9 cellular contexts compared by ENCODE assay signal in genomic region chr17:76481091-76481655, GRCh38. TPM values are rescaled to one million over a fixed set of nuclear protein-coding genes. Genes with fewer than 3 reads are reported as not detected.
DNase-seq lines count a peak whose midpoint lies in the region; ATAC-seq and TF ChIP-seq lines count a peak whose summit lies in the region.
"Had no signal": no experiment of that assay in that cellular context is flagged by ENCODE, and none has a peak within 500 bp of the region (broad histone marks: within the 10 kb centered on the region; RNA-seq: fewer than 3 reads in every experiment).

No MANE protein-coding gene starts in this region.

- no peak for TF ChIP-seq CTCF in suprapubic skin (IDR thresholded peaks at IDR 0.05)
- TF ChIP-seq CTCF in HFFc6 (IDR thresholded peaks at IDR 0.05), result no peak

- H3K4me3 ChIP-seq in suprapubic skin, result no peak overlapping the region

- 80% methylated on average over 17 of the region's 21 CpGs for WGBS in suprapubic skin

- peak; percentile 69 for ATAC-seq in HG03354 (IDR thresholded peaks at IDR 0.05; ENCODE audit: poor library complexity, severe bottlenecking, unreplicated experiment)
- ATAC-seq in esophagus mucosa, result peak; percentile 17

- no peak overlapping the region for H3K4me3 Mint-ChIP-seq in HFFc6

- H3K4me1 ChIP-seq in suprapubic skin, result peaks cover 3% of the 10 kb centered on the region

- peak; percentile 72 for DNase-seq in SIG-M5 treated with dmso at 0.1 percent for 504 hours (lab: John Stamatoyannopoulos, UW; ENCODE audit: unreplicated experiment)
- no peak for DNase-seq in SIG-M5 (lab: John Stamatoyannopoulos, UW)
- peak in 1 of 2 donors; percentile 54 for DNase-seq in suprapubic skin (ENCODE audit: low spot score in 2 of 2)
- no peak for DNase-seq in HT-29 (ENCODE audit: low spot score)
- DNase-seq in DMS153 (lab: John Stamatoyannopoulos, UW), result no peak
- no peak for DNase-seq in HFFc6

- H3K27ac ChIP-seq in suprapubic skin, result peak overlapping the region; percentile 30

- H3K27ac Mint-ChIP-seq in HFFc6, result no peak overlapping the region

- H3K27me3 Mint-ChIP-seq in HFFc6 (ENCODE audit: insufficient read depth), result peaks cover 2% of the 10 kb centered on the region

- no peaks in the 10 kb centered on the region; the same call in 1 of the 2 replicates for H3K36me3 Mint-ChIP-seq in HFFc6 (ENCODE audit: low read depth)

- H3K4me1 Mint-ChIP-seq in HFFc6 (ENCODE audit: low read depth), result no peaks in the 10 kb centered on the region

- H3K9me3 ChIP-seq in suprapubic skin, result no peaks in the 10 kb centered on the region

- no peaks in the 10 kb centered on the region for H3K27me3 ChIP-seq in suprapubic skin

- no peaks in the 10 kb centered on the region for H3K9me3 Mint-ChIP-seq in HFFc6

- TF ChIP-seq EP300 in suprapubic skin (IDR thresholded peaks at IDR 0.05), result no peak

- no peak for TF ChIP-seq POLR2A in suprapubic skin (IDR thresholded peaks at IDR 0.05)

- peaks cover 35% of the 10 kb centered on the region for H3K36me3 ChIP-seq in suprapubic skin

RNA-seq across cellular contexts. Expression of gene AANAT, which starts 13.8 kb away (rescaled TPM):
- total RNA-seq in esophagus mucosa (not detected), suprapubic skin (not detected)
- not detected in 2 replicates for total RNA-seq in HT-29 (2014; rRNA removed; shearing (Covaris generic))
- under 1 TPM in 1 of 6 experiments, not detected in 5; 0.21 TPM for total RNA-seq in HFFc6 (2021; fragmentation: NEBNext Ultra II Directional; extraction: Animal tissue kit (Norgen Biotek cat#: 25700))
- total RNA-seq: T-helper 1 cell treated with Interleukin-12 subunit alpha and Interleukin-12 subunit beta and Interleukin-4 antibody, amounts not matched to agents 30 ng/mL and 1 ng/mL, for 36 hours had no signal

RNA-seq across cellular contexts. Expression of gene RHBDF2, which starts 20.1 kb away (rescaled TPM):
- total RNA-seq in esophagus mucosa (36.8 TPM), suprapubic skin (10 to 100 TPM; 45.9 to 82.6 (median 52.6) TPM)
- 42.0 and 46.5 TPM in 2 replicates for total RNA-seq in HT-29 (2014; rRNA removed; shearing (Covaris generic))
- 10 to 100 TPM in 2 of 6 experiments, 1 to 10 TPM in 4; 7.1 to 13.1 (median 9.4) TPM for total RNA-seq in HFFc6 (2021; fragmentation: NEBNext Ultra II Directional; extraction: Animal tissue kit (Norgen Biotek cat#: 25700))

RNA-seq across cellular contexts. Expression of gene UBE2O, which starts 28.2 kb away (rescaled TPM):
- total RNA-seq in esophagus mucosa, result 17.2 TPM
- total RNA-seq in suprapubic skin, result 10 to 100 TPM; 31.3 to 42.0 (median 37.7) TPM
- total RNA-seq in HT-29 (2014; rRNA removed; shearing (Covaris generic)), result 22.4 and 24.4 TPM in 2 replicates
- 10 to 100 TPM; 24.3 to 26.0 (median 24.5) TPM for total RNA-seq in HFFc6 (2021; fragmentation: NEBNext Ultra II Directional; extraction: Animal tissue kit (Norgen Biotek cat#: 25700))

RNA-seq across cellular contexts. Expression of gene CYGB, which starts 56.3 kb away (rescaled TPM):
- total RNA-seq in esophagus mucosa (2.6 TPM), suprapubic skin (10 to 100 TPM in 2 of 4 donors, 1 to 10 TPM in 2; 2.8 to 18.2 (median 10.4) TPM)
- total RNA-seq in HT-29 (2014; rRNA removed; shearing (Covaris generic)), result not detected in 2 replicates
- under 1 TPM; 0.26 to 0.66 (median 0.33) TPM for total RNA-seq in HFFc6 (2021; fragmentation: NEBNext Ultra II Directional; extraction: Animal tissue kit (Norgen Biotek cat#: 25700))

RNA-seq across cellular contexts. Expression of gene PRCD, which starts 58.7 kb away (rescaled TPM):
- total RNA-seq in esophagus mucosa (0.64 TPM), suprapubic skin (1 to 10 TPM in 3 of 4 donors, not detected in 1; 1.3 to 2.8 (median 2.2) TPM)
- not detected in 2 replicates for total RNA-seq in HT-29 (2014; rRNA removed; shearing (Covaris generic))
- not detected for total RNA-seq in HFFc6 (2021; fragmentation: NEBNext Ultra II Directional; extraction: Animal tissue kit (Norgen Biotek cat#: 25700))
- total RNA-seq: T-helper 1 cell treated with Interleukin-12 subunit alpha and Interleukin-12 subunit beta and Interleukin-4 antibody, amounts not matched to agents 30 ng/mL and 1 ng/mL, for 36 hours had no signal
